8 cellular contexts compared by ENCODE assay signal in genomic region chr18:23662309-23663263, GRCh38. TPM values are rescaled to one million over a fixed set of nuclear protein-coding genes. Genes with fewer than 3 reads are reported as not detected.
DNase-seq lines count a peak whose midpoint lies in the region; ATAC-seq, FAIRE-seq and TF ChIP-seq lines count a peak whose summit lies in the region.

TSS of gene ANKRD29 (minus strand) at chr18:23662911. CDS start at chr18:23662730, 181 bp downstream.

- H3K9me3 ChIP-seq in A549 (no peaks in the 10 kb centered on the region), Peyer's patch (no peaks in the 10 kb centered on the region), trophoblast cell (ENCODE audit: insufficient read depth, low read depth, low read length) (peaks cover 2% of the 10 kb centered on the region), aorta (ENCODE audit: control insufficient read depth, low read length) (no peaks in the 10 kb centered on the region)

- peak; percentile 38 for TF ChIP-seq POLR2A in A549 (IDR thresholded peaks at IDR 0.05; ENCODE audit: low read length)
- no peak for TF ChIP-seq POLR2A in Peyer's patch (IDR thresholded peaks at IDR 0.05)

- H3K27me3 ChIP-seq in Peyer's patch (peaks cover 0 to 4% of the 10 kb centered on the region in 2 donors), trophoblast cell (ENCODE audit: insufficient read depth, low read length) (peaks cover 24% of the 10 kb centered on the region), aorta (ENCODE audit: control insufficient read depth in 1 of 2, insufficient read depth in 2 of 2, low read length in 1 of 2) (no peaks in the 10 kb centered on the region)

- H3K4ac ChIP-seq in trophoblast cell (ENCODE audit: low read depth, low read length): no peak within 1 kb of the TSS

- no peak within 1 kb of the TSS for H2AFZ ChIP-seq in trophoblast cell (ENCODE audit: insufficient read depth, low read length, poor library complexity)

- ATAC-seq in A549: peak; percentile 84 to 88
- ATAC-seq in GM19395 (IDR thresholded peaks at IDR 0.05; ENCODE audit: unreplicated experiment): peak; percentile 56
- peak; percentile 75 for ATAC-seq in aorta (ENCODE audit: low FRiP score)
- ATAC-seq in HG03135 (IDR thresholded peaks at IDR 0.05; ENCODE audit: unreplicated experiment): no peak

- H2BK120ac ChIP-seq in trophoblast cell (ENCODE audit: insufficient read depth, low read length, poor library complexity): no peak within 1 kb of the TSS

- peak within 1 kb of the TSS; percentile 79 for H3K4me3 ChIP-seq in A549
- H3K4me3 ChIP-seq in Peyer's patch: peak within 1 kb of the TSS; percentile 41 to 80 (median 59)
- peak within 1 kb of the TSS; percentile 63 for H3K4me3 ChIP-seq in trophoblast cell (ENCODE audit: low read depth, low read length)
- H3K4me3 ChIP-seq in aorta (ENCODE audit: low read length in 2 of 2): peak within 1 kb of the TSS; percentile 42 to 65

- H3K23ac ChIP-seq in trophoblast cell (ENCODE audit: low read length): peak within 1 kb of the TSS; percentile 70

- 5% methylated on average over 20 of the region's 86 CpGs for WGBS in A549 (ENCODE audit: missing lambda C conversion rate)
- 100% methylated on average over 3 of the region's 86 CpGs for WGBS in trophoblast cell (ENCODE audit: extremely low coverage, insufficient coverage, insufficient read length)
- WGBS in aorta, 2 donors: 1 to 2% methylated on average over 38 to 86 of the region's 86 CpGs

- H2BK5ac ChIP-seq in trophoblast cell (ENCODE audit: low read depth, low read length, poor library complexity): no peak within 1 kb of the TSS

- intact Hi-C loops in head of caudate nucleus (cut with DNase I) (no loop called here), aorta (cut with DNase I) (no loop called here)

- peak; percentile 36 to 58 for DNase-seq in A549 (ENCODE audit: low read depth in 1 of 2, low spot score in 1 of 2)
- peak in 2 of 3 donors; percentile 59 to 63 for DNase-seq in Peyer's patch
- peak; percentile 50 for DNase-seq in activated naive CD4-positive, alpha-beta T cell treated with Interleukin-2 at 50 U/mL for 16 hours
- DNase-seq in head of caudate nucleus: peak in 35 of 42 donors; percentile 5 to 63 (median 28)
- peak in 1 of 2 donors; percentile 43 for DNase-seq in trophoblast cell
- peak; percentile 55 to 83 for DNase-seq in aorta

- H3K14ac ChIP-seq in trophoblast cell (ENCODE audit: low read length): no peak within 1 kb of the TSS

- H4K91ac ChIP-seq in trophoblast cell (ENCODE audit: low read depth, low read length): no peak within 1 kb of the TSS

- no peak within 1 kb of the TSS for H2BK12ac ChIP-seq in trophoblast cell (ENCODE audit: low read length)

- no peak within 1 kb of the TSS for H3K18ac ChIP-seq in trophoblast cell (ENCODE audit: low read length)

- POLR2A ChIA-PET in A549 (lab: Yijun Ruan, JAX): interaction anchor here (0.6 kb wide), 1 partner anchor 11 kb away, joined by 3 read pairs; no protein-coding TSS in a partner anchor

- TF ChIP-seq RAD21 in A549 (conservative IDR thresholded peaks at IDR 0.05 in 1 of 2, IDR thresholded peaks at IDR 0.05 in 1 of 2): no peak

- H3K4me2 ChIP-seq in A549 (peak within 1 kb of the TSS; percentile 96), trophoblast cell (ENCODE audit: low read length) (peak within 1 kb of the TSS; percentile 89)

- H2AK5ac ChIP-seq in trophoblast cell (ENCODE audit: low read length): no peak within 1 kb of the TSS

- H4K8ac ChIP-seq in trophoblast cell (ENCODE audit: low read depth, low read length): no peak within 1 kb of the TSS

- TF ChIP-seq EP300 in A549 (IDR thresholded peaks at IDR 0.05): no peak

- no peaks in the 10 kb centered on the region for H3K36me3 ChIP-seq in Peyer's patch
- H3K36me3 ChIP-seq in trophoblast cell (ENCODE audit: control insufficient read depth in 1 of 2, insufficient read depth in 2 of 2, low read length in 2 of 2): no peaks in the 10 kb centered on the region
- H3K36me3 ChIP-seq in aorta (ENCODE audit: control insufficient read depth in 1 of 2, insufficient read depth in 2 of 2, low read length in 1 of 2): no peaks in the 10 kb centered on the region

- no peak for TF ChIP-seq CTCF in A549 (IDR thresholded peaks at IDR 0.05)
- TF ChIP-seq CTCF in Peyer's patch (IDR thresholded peaks at IDR 0.05): no peak

- H3K27ac ChIP-seq in A549 (peak within 1 kb of the TSS; percentile 89 to 94), Peyer's patch (peak within 1 kb of the TSS in 1 of 4 donors; percentile 38), trophoblast cell (ENCODE audit: low read depth, low read length) (no peak within 1 kb of the TSS), aorta (ENCODE audit: low read depth in 1 of 2, low read length in 2 of 2) (no peak within 1 kb of the TSS)

- no peak within 1 kb of the TSS for H3K9ac ChIP-seq in trophoblast cell (ENCODE audit: low read length)

- H3K79me1 ChIP-seq in trophoblast cell (ENCODE audit: low read length): no peaks in the 10 kb centered on the region

- H4K12ac ChIP-seq in trophoblast cell (ENCODE audit: low read depth, low read length): no peak within 1 kb of the TSS

- H3K4me1 ChIP-seq in A549 (peaks cover 20% of the 10 kb centered on the region), Peyer's patch (peaks cover 0 to 12% (median 1%) of the 10 kb centered on the region in 4 donors), trophoblast cell (ENCODE audit: control insufficient read depth in 1 of 2, insufficient read depth in 2 of 2, low read length in 2 of 2) (peaks cover 0 to 7% of the 10 kb centered on the region in 2 experiments), aorta (ENCODE audit: control insufficient read depth in 1 of 2, insufficient read depth in 2 of 2, low read length in 2 of 2) (no peaks in the 10 kb centered on the region)

- CTCF ChIA-PET in A549 (lab: Yijun Ruan, JAX): interaction anchor here (1.0 kb wide), 1 partner anchor 33 kb away, joined by 3 read pairs; no protein-coding TSS in a partner anchor

- H3K79me2 ChIP-seq in trophoblast cell (ENCODE audit: control insufficient read depth, insufficient read depth, low read length, poor library complexity): no peaks in the 10 kb centered on the region

- FAIRE-seq in A549 (lab: Jason Lieb, UNC): no peak

TF ChIP-seq in A549, 52 proteins besides CTCF, POLR2A, EP300 and RAD21:
- TF ChIP-seq CBX2 (IDR thresholded peaks at IDR 0.05; ENCODE audit: borderline replicate concordance, low read depth) (no peak), RARB (CRISPR knock-in tag; IDR thresholded peaks at IDR 0.05) (no peak), HDAC2 (IDR thresholded peaks at IDR 0.05) (no peak), NPAS2 (CRISPR knock-in tag; IDR thresholded peaks at IDR 0.05; ENCODE audit: borderline replicate concordance) (no peak), JUN (IDR thresholded peaks at IDR 0.05) (peak in 1 of 2 experiments; percentile 33; a peak in 1 of 5 replicates)

RNA-seq across cellular contexts. Expression of gene ANKRD29, which starts in this region (rescaled TPM):
- polyA plus RNA-seq in A549 (2011; rRNA removed) (25.2 and 25.4 TPM in 2 replicates), A549 (2017; fragmentation: RNase III; extraction: RNeasy Plus Mini Kit Qiagen cat#74134 plus additional on column Dnase treatment) (12.4 to 17.4 TPM (median 17.2 TPM) in 3 replicates), aorta (10 to 100 TPM in 1 of 2 donors, 1 to 10 TPM in 1; 5.5 to 11.6 TPM)
- polyA plus RNA-seq in A549 (2012; cell fraction: cytosol; rRNA removed): 10.5 and 12.3 TPM in 2 replicates
- 13.5 and 15.5 TPM in 2 replicates for polyA plus RNA-seq in A549 (2012; cell fraction: nucleus; rRNA removed)
- 13.2 and 17.2 TPM in 2 replicates for polyA minus RNA-seq in A549 (2011; rRNA and poly(A)+ RNA removed)
- total RNA-seq in Peyer's patch (10 to 100 TPM in 1 of 4 donors, 1 to 10 TPM in 3; 4.0 to 18.2 (median 8.1) TPM), aorta (10 to 100 TPM; 10.2 to 28.6 TPM)
- polyA plus RNA-seq in trophoblast cell (2013): not detected in 2 replicates

Comparison
In these comparisons a context has a peak if more than half of its experiments do, and no peak if none do; other contexts are left out.
1. H3K27ac ChIP-seq: peak in A549 (2 of 2); none in trophoblast cell (single experiment) and aorta (0 of 2).
2. Peak in every context shown above with its lines, with median percentiles within 50 percentile points of each other: H3K4me3 ChIP-seq.